ENCODE assay signal across 11 cellular contexts in genomic region chr2:205730701-205731271, GRCh38. TPM values are rescaled to one million over a fixed set of nuclear protein-coding genes. Genes with fewer than 3 reads are reported as not detected.
DNase-seq lines count a peak whose midpoint lies in the region; ATAC-seq and TF ChIP-seq lines count a peak whose summit lies in the region.
"Had no signal": no experiment of that assay in that cellular context is flagged by ENCODE, and none has a peak within 500 bp of the region (broad histone marks: within the 10 kb centered on the region; RNA-seq: fewer than 3 reads in every experiment).

No MANE protein-coding gene starts in this region.

- TF ChIP-seq POLR2A in vagina (IDR thresholded peaks at IDR 0.05): no peak

- H3K9me3 ChIP-seq in vagina: no peaks in the 10 kb centered on the region

- peaks cover 5 to 26% of the 10 kb centered on the region in 2 donors for H3K36me3 ChIP-seq in vagina

- intact Hi-C loops in vagina (cut with DNase I): no loop called here

- H3K27me3 ChIP-seq in vagina: no peaks in the 10 kb centered on the region

- no peak overlapping the region for H3K4me3 ChIP-seq in vagina

- H3K27ac ChIP-seq in angular gyrus (ENCODE audit: low read depth, low read length) (peak overlapping the region; percentile 60), vagina (peak overlapping the region; percentile 23)

- no peak for TF ChIP-seq CTCF in vagina (IDR thresholded peaks at IDR 0.05)

- DNase-seq in HCEC 1CT (peak; percentile 59), iris pigment epithelial cell (ENCODE audit: low read depth) (peak; percentile 82), vagina (ENCODE audit: extremely low spot score in 2 of 2) (no peak)
- DNase-seq in activated naive CD4-positive, alpha-beta T cell treated with anti-CD3 and anti-CD28 coated beads, Interleukin-2, amount 50 U/mL, for 16 hours: no peak
- DNase-seq: DMS153; naive thymus-derived CD4-positive, alpha-beta T cell; NCI-H187 treated with DMSO at 0.1 percent for 48 hours; OCI-M1 had no signal

- ATAC-seq in esophagus mucosa (no peak), GM18867 (IDR thresholded peaks at IDR 0.05; ENCODE audit: unreplicated experiment) (no peak)
- ATAC-seq: naive thymus-derived CD4-positive, alpha-beta T cell had no signal

- H3K4me1 ChIP-seq in vagina: peaks cover 22% of the 10 kb centered on the region

RNA-seq across cellular contexts. Expression of gene NRP2, which starts 48.5 kb away (rescaled TPM):
- total RNA-seq in vagina (65.6 TPM), esophagus mucosa (20.0 TPM)

Comparison
In these comparisons a context has a peak if more than half of its experiments do, and no peak if none do; other contexts are left out.
1. DNase-seq: peak in HCEC 1CT (single experiment) and iris pigment epithelial cell (single experiment); none in vagina (0 of 2) and activated naive CD4-positive, alpha-beta T cell treated with anti-CD3 and anti-CD28 coated beads, Interleukin-2, amount 50 U/mL, for 16 hours (single experiment).